8 cellular contexts compared by ENCODE assay signal in genomic region chr5:1514819-1515310, GRCh38. TPM values are rescaled to one million over a fixed set of nuclear protein-coding genes. Genes with fewer than 3 reads are reported as not detected.
DNase-seq lines count a peak whose midpoint lies in the region; ATAC-seq and TF ChIP-seq lines count a peak whose summit lies in the region.
"Not testable (repeated sequence)": the region's sequence is repeated elsewhere in the genome, so short reads cannot be mapped to it uniquely, and the experiment has no call there.

No MANE protein-coding gene starts in this region.

- peaks cover 31% of the 10 kb centered on the region for H3K4me1 ChIP-seq in Caco-2
- H3K4me1 ChIP-seq in Loucy (ENCODE audit: insufficient read depth, low read length, poor library complexity, severe bottlenecking): peaks cover 28% of the 10 kb centered on the region
- not testable (repeated sequence) for H3K4me1 ChIP-seq in body of pancreas; right cardiac atrium (ENCODE audit: control insufficient read depth, insufficient read depth, low read length); transverse colon

- not testable (repeated sequence) for ATAC-seq in activated B cell treated with CpG ODN at 0.5 μM for 24 hours (ENCODE audit: low read depth); body of pancreas; right cardiac atrium; omental fat pad (ENCODE audit: low FRiP score)

- H3K79me2 ChIP-seq in Loucy (ENCODE audit: insufficient read depth, low read length): peaks cover 99% of the 10 kb centered on the region

- H3K4me3 ChIP-seq in Caco-2 (ENCODE audit: low read depth, low read length); Loucy (ENCODE audit: low read length, poor library complexity, severe bottlenecking); body of pancreas; right cardiac atrium (ENCODE audit: low read length); transverse colon: not testable (repeated sequence)

- not testable (repeated sequence) for H2AFZ ChIP-seq in Loucy (ENCODE audit: low read length)

- H3K36me3 ChIP-seq in Caco-2 (ENCODE audit: control insufficient read depth, insufficient read depth, low read length); body of pancreas (replicated peaks in 1 of 2; ENCODE audit: insufficient read depth in 1 of 2, low read depth in 2 of 2); transverse colon: not testable (repeated sequence)
- peaks cover 45% of the 10 kb centered on the region; the same call in 1 of the 2 replicates for H3K36me3 ChIP-seq in Loucy (ENCODE audit: insufficient read depth, low read length)

- H3F3A ChIP-seq in Loucy (ENCODE audit: low read depth): not testable (repeated sequence)

- H3K9me3 ChIP-seq in Caco-2; Loucy (ENCODE audit: insufficient read depth, low read depth, low read length); body of pancreas; right cardiac atrium (ENCODE audit: control insufficient read depth, low read length); transverse colon: not testable (repeated sequence)

- peaks cover 13% of the 10 kb centered on the region for H3K4me1 Mint-ChIP-seq in Caco-2 (ENCODE audit: low read depth, unreplicated experiment)
- H3K4me1 Mint-ChIP-seq in activated B cell treated with CpG ODN at 0.5 μM for 24 hours: peaks cover 51% of the 10 kb centered on the region

- not testable (repeated sequence) for H3K27ac ChIP-seq in body of pancreas; right cardiac atrium (ENCODE audit: low read length); transverse colon

- peak overlapping the region; percentile 65 for H3K4me3 Mint-ChIP-seq in Caco-2 (ENCODE audit: unreplicated experiment)
- H3K4me3 Mint-ChIP-seq in activated B cell treated with CpG ODN at 0.5 μM for 24 hours: not testable (repeated sequence)

- BruUV-seq in Caco-2 (replicated peaks; lab: Mats Ljungman, UMichigan): not testable (repeated sequence)

- WGBS in body of pancreas, 2 donors: 71 to 85% methylated on average over 5 to 11 of the region's 11 CpGs
- WGBS in right cardiac atrium: 92% methylated on average over 11 of the region's 11 CpGs
- 92% methylated on average over 11 of the region's 11 CpGs; no CpG with 5 or more reads in 1 of the 2 donors for WGBS in transverse colon (ENCODE audit: low coverage in 1 of 2), 2 donors

- H3K27me3 Mint-ChIP-seq in Caco-2 (ENCODE audit: insufficient read depth, unreplicated experiment); activated B cell treated with CpG ODN at 0.5 μM for 24 hours: not testable (repeated sequence)

- POLR2A ChIA-PET in Caco-2 (lab: Charles Lee): not testable (repeated sequence)
- POLR2A ChIA-PET in activated B cell treated with CpG ODN at 0.5 μM for 24 hours (lab: Charles Lee): interaction anchor here (1.2 kb wide), 1 partner anchor 25 kb away, joined by 3 read pairs; no protein-coding TSS in a partner anchor

- CTCF ChIA-PET in Caco-2 (lab: Charles Lee); activated B cell treated with CpG ODN at 0.5 μM for 24 hours (lab: Charles Lee): not testable (repeated sequence)

- peak overlapping the region; percentile 79 for H3K27ac Mint-ChIP-seq in Caco-2 (ENCODE audit: unreplicated experiment)
- not testable (repeated sequence) for H3K27ac Mint-ChIP-seq in activated B cell treated with CpG ODN at 0.5 μM for 24 hours

- peak overlapping the region; percentile 28 for H3K4me2 ChIP-seq in Loucy (ENCODE audit: low read depth, low read length, poor library complexity, severe bottlenecking)

- TF ChIP-seq EP300 in transverse colon (IDR thresholded peaks at IDR 0.05; ENCODE audit: low read depth): not testable (repeated sequence)

- intact Hi-C loops in Caco-2 (cut with micrococcal nuclease; ENCODE audit: unreplicated experiment): loop anchor here (1.0 to 10.0 kb wide), 3 partner anchors 8 to 127 kb away; partner anchors contain the start of gene LPCAT1
- intact Hi-C loops in activated B cell treated with CpG ODN at 0.5 μM for 24 hours (cut with micrococcal nuclease); body of pancreas (cut with DNase I); right cardiac atrium (cut with DNase I); transverse colon (cut with DNase I; ENCODE audit: low total_unique reads): not testable (repeated sequence)

- in situ Hi-C loops in transverse colon (cut with MboI; ENCODE audit: low pct_ligation_motif_present in 1 of 4, low pct_unique_long_range_greater_than_20kb in 1 of 4, low sequenced_read_pairs in 3 of 4): not testable (repeated sequence)

- not testable (repeated sequence) for TF ChIP-seq CTCF in Caco-2 (IDR thresholded peaks at IDR 0.05; ENCODE audit: insufficient read depth in 1 of 2, low read depth in 1 of 2, low read length in 1 of 2, severe bottlenecking in 1 of 2, unreplicated experiment in 1 of 2); Loucy (conservative IDR thresholded peaks at IDR 0.05; ENCODE audit: low read length); activated B cell treated with CpG ODN at 0.5 μM for 24 hours (IDR thresholded peaks at IDR 0.05); body of pancreas (IDR thresholded peaks at IDR 0.05); omental fat pad (IDR thresholded peaks at IDR 0.05); transverse colon (IDR thresholded peaks at IDR 0.05)

- H3K9me3 Mint-ChIP-seq in Caco-2 (ENCODE audit: unreplicated experiment); activated B cell treated with CpG ODN at 0.5 μM for 24 hours: not testable (repeated sequence)

- DNase-seq in Caco-2 (peak; percentile 76 to 77), activated B cell treated with CpG ODN at 0.5 μM for 24 hours (peak; percentile 2), body of pancreas (peak in 3 of 4 donors; percentile 1 to 13 (median 5)), right cardiac atrium (peak in 2 of 3 donors; percentile 5 to 23), left kidney (ENCODE audit: low read depth, low spot score) (peak; percentile 57), omental fat pad (ENCODE audit: low spot score) (peak; percentile 13), transverse colon (peak; percentile 4)

- H3K36me3 Mint-ChIP-seq in Caco-2 (ENCODE audit: insufficient read depth, unreplicated experiment) (peaks cover 50% of the 10 kb centered on the region), activated B cell treated with CpG ODN at 0.5 μM for 24 hours (ENCODE audit: low read depth) (peaks cover 69% of the 10 kb centered on the region)

- H4K20me1 ChIP-seq in Loucy (ENCODE audit: insufficient read depth, low read length, poor library complexity, severe bottlenecking): peaks cover 78% of the 10 kb centered on the region

- not testable (repeated sequence) for H3K9me2 ChIP-seq in Loucy (replicated peaks; ENCODE audit: low read depth, low read length)

- not testable (repeated sequence) for H3K9ac ChIP-seq in Loucy (ENCODE audit: low read depth, low read length, poor library complexity, severe bottlenecking)

- TF ChIP-seq POLR2A in body of pancreas (IDR thresholded peaks at IDR 0.05); transverse colon (IDR thresholded peaks at IDR 0.05): not testable (repeated sequence)

- H3K27me3 ChIP-seq in Caco-2 (replicated peaks; ENCODE audit: control insufficient read depth, insufficient read depth, low read length); Loucy (ENCODE audit: insufficient read depth, low read length, poor library complexity, severe bottlenecking); body of pancreas; right cardiac atrium (ENCODE audit: control insufficient read depth, insufficient read depth); transverse colon: not testable (repeated sequence)

RNA-seq across cellular contexts. Expression of gene LPCAT1, which starts 8.9 kb away (rescaled TPM):
- total RNA-seq in Caco-2 (2022): 49.3 and 52.8 TPM in 2 replicates
- total RNA-seq in activated B cell treated with CpG ODN at 0.5 μM for 24 hours: 246 and 269 TPM in 2 replicates
- total RNA-seq in body of pancreas: 10 to 100 TPM; 17.1 to 21.5 TPM
- 10 to 100 TPM; 11.0 to 19.7 (median 15.5) TPM for total RNA-seq in right cardiac atrium
- polyA plus RNA-seq in right cardiac atrium: 15.6 TPM
- 10 to 100 TPM; 22.3 to 37.1 (median 34.5) TPM for total RNA-seq in omental fat pad
- total RNA-seq in transverse colon: 10 to 100 TPM in 3 of 4 donors, 1 to 10 TPM in 1; 10.0 to 50.5 (median 21.0) TPM

Comparison
In these comparisons a context has a peak if more than half of its experiments do, and no peak if none do; other contexts are left out.
1. DNase-seq: peak in every context shown above with its lines; median percentile 76 in Caco-2; 57 in left kidney; 14 in right cardiac atrium; 13 in omental fat pad; 5 in body of pancreas; 4 in transverse colon; 2 in activated B cell treated with CpG ODN at 0.5 μM for 24 hours.